ENCODE assay signal across 10 cellular contexts in the genomic region with DNA sequence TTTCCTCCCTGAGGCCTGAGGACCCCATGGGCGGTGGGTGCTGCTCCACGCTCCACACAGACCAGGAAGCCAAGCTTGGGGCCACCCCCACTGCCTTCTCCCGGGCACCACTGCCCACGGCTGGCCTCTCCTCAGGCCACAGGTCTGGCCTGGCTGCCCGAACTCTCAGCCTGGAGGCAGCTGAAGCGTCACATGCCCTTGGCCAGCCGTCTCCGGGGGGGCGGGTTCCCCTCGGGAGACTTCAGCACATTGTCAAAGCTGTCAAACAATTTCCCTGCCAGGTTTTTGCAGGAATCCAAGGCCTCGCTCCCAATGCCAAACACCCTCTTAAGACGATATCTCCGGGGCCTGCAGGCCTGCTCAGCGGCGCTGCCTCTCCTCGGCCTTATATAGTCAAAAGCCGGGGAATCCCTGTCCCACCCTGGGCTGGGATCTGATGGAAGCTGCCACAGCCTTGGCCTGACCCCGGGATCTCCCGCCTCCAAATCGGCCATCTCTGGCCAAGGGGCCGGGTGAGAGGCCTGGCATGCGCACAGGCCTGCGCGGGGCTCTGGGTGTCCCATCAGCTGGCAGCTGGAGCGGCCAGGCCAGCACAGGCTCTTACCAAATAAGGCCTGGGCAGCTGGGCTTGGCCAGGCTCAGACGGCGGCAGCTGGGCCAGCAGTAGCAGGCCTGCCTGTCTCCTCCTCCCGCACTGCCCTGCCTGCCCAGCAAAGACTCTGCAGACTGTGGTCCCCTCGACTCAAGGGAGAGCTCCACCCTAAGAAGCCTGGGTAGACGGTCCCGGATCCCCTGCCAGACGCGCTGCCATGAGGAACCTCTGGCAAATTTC. TPM values are rescaled to one million over a fixed set of nuclear protein-coding genes. Genes with fewer than 3 reads are reported as not detected.
DNase-seq lines count a peak whose midpoint lies in the region; ATAC-seq and TF ChIP-seq lines count a peak whose summit lies in the region.
"Had no signal": no experiment of that assay in that cellular context is flagged by ENCODE, and none has a peak within 500 bp of the region (broad histone marks: within the 10 kb centered on the region; RNA-seq: fewer than 3 reads in every experiment).

No MANE protein-coding gene starts in this region.

- peaks cover 7% of the 10 kb centered on the region for H3K4me1 ChIP-seq in prostate gland (replicated peaks)

- H3K4me3 Mint-ChIP-seq in activated T-cell treated with anti-CD3 and anti-CD28 coated beads, Interleukin-2, amount 50 U/mL, for 72 hours = no peak overlapping the region
- H3K4me3 Mint-ChIP-seq: stimulated activated naive CD8-positive, alpha-beta T cell treated with anti-CD3 and anti-CD28 coated beads, Interleukin-15, Interleukin-2, amounts not matched to agents 100 ng/mL and 50 ng/mL, for 24 hours had no signal

- no peaks in the 10 kb centered on the region for H3K36me3 ChIP-seq in prostate gland

- H3K27ac Mint-ChIP-seq in activated T-cell treated with anti-CD3 and anti-CD28 coated beads, Interleukin-2, amount 50 U/mL, for 72 hours = no peak overlapping the region
- H3K27ac Mint-ChIP-seq: stimulated activated naive CD8-positive, alpha-beta T cell treated with anti-CD3 and anti-CD28 coated beads, Interleukin-15, Interleukin-2, amounts not matched to agents 100 ng/mL and 50 ng/mL, for 24 hours had no signal

- intact Hi-C loops in left ventricle myocardium superior (cut with micrococcal nuclease) = no loop called here
- intact Hi-C loops in prostate gland (cut with DNase I) = loop anchor here (2.0 to 5.0 kb wide), 2 partner anchors 36 to 46 kb away; no protein-coding TSS in a partner anchor

- no peak overlapping the region for H3K4me3 ChIP-seq in prostate gland

- no peaks in the 10 kb centered on the region for H3K9me3 Mint-ChIP-seq in activated T-cell treated with anti-CD3 and anti-CD28 coated beads, Interleukin-2, amount 50 U/mL, for 72 hours
- H3K9me3 Mint-ChIP-seq: stimulated activated naive CD8-positive, alpha-beta T cell treated with anti-CD3 and anti-CD28 coated beads, Interleukin-15, Interleukin-2, amounts not matched to agents 100 ng/mL and 50 ng/mL, for 24 hours had no signal

- DNase-seq in DMS 273 treated with DMSO at 0.1 percent for 48 hours (lab: John Stamatoyannopoulos, UW) (peak; percentile 90), left ventricle myocardium superior (peak; percentile 95), prostate gland (ENCODE audit: low spot score) (peak; percentile 86), SKM-1 treated with dmso at 0.1 percent for 144 hours (lab: John Stamatoyannopoulos, UW; ENCODE audit: unreplicated experiment) (no peak)
- DNase-seq in activated T-cell treated with anti-CD3 and anti-CD28 coated beads, Interleukin-2, amount 50 U/mL, for 72 hours = no peak
- DNase-seq in activated T-cell treated with anti-CD3 and anti-CD28 coated beads, Interleukin-2, amount 50 U/mL, for 48 hours = no peak

- no peak for TF ChIP-seq CTCF in VCaP (conservative IDR thresholded peaks at IDR 0.05)
- TF ChIP-seq CTCF in prostate gland (IDR thresholded peaks at IDR 0.05) = no peak

- no peaks in the 10 kb centered on the region for H3K9me3 ChIP-seq in prostate gland

- no peaks in the 10 kb centered on the region for H3K27me3 ChIP-seq in prostate gland (replicated peaks; ENCODE audit: insufficient read depth)

- H3K36me3 Mint-ChIP-seq in activated T-cell treated with anti-CD3 and anti-CD28 coated beads, Interleukin-2, amount 50 U/mL, for 72 hours (ENCODE audit: insufficient read depth in 2 of 2) = no peaks in the 10 kb centered on the region

- H3K27me3 Mint-ChIP-seq in activated T-cell treated with anti-CD3 and anti-CD28 coated beads, Interleukin-2, amount 50 U/mL, for 72 hours (ENCODE audit: low read depth) = no peaks in the 10 kb centered on the region
- H3K27me3 Mint-ChIP-seq: stimulated activated naive CD8-positive, alpha-beta T cell treated with anti-CD3 and anti-CD28 coated beads, Interleukin-15, Interleukin-2, amounts not matched to agents 100 ng/mL and 50 ng/mL, for 24 hours had no signal

- H3K27ac ChIP-seq in VCaP (peak overlapping the region; percentile 74), prostate gland (peak overlapping the region; percentile 85 to 92)
- H3K27ac ChIP-seq: HL-60 had no signal

- 28% methylated on average over 33 of the region's 33 CpGs for WGBS in prostate gland

- peak; percentile 88 for ATAC-seq in left ventricle myocardium superior
- ATAC-seq in activated T-cell treated with anti-CD3 and anti-CD28 coated beads, Interleukin-2, amount 50 U/mL, for 72 hours (replicated peaks in 1 of 2) = no peak
- no peak for ATAC-seq in GM21529 (IDR thresholded peaks at IDR 0.05; ENCODE audit: unreplicated experiment)

- TF ChIP-seq POLR2A in prostate gland (IDR thresholded peaks at IDR 0.05) = no peak

- H3K4me1 Mint-ChIP-seq in activated T-cell treated with anti-CD3 and anti-CD28 coated beads, Interleukin-2, amount 50 U/mL, for 72 hours (ENCODE audit: low read depth) = peaks cover 5% of the 10 kb centered on the region

RNA-seq across cellular contexts. Expression of a gene that starts 49.7 kb away (rescaled TPM):
- total RNA-seq in left ventricle myocardium superior (89.3 TPM), prostate gland (100 to 1,000 TPM in 1 of 2 donors, 10 to 100 TPM in 1; 29.9 to 104 TPM)
- 10 to 100 TPM; 61.4 to 79.8 TPM for total RNA-seq in activated T-cell treated with anti-CD3 and anti-CD28 coated beads, Interleukin-2, amount 50 U/mL, for 72 hours

Comparison
In these comparisons a context has a peak if more than half of its experiments do, and no peak if none do; other contexts are left out.
1. DNase-seq: peak in DMS 273 treated with DMSO at 0.1 percent for 48 hours (single experiment), left ventricle myocardium superior (single experiment) and prostate gland (single experiment); none in activated T-cell treated with anti-CD3 and anti-CD28 coated beads, Interleukin-2, amount 50 U/mL, for 72 hours (0 of 2), SKM-1 treated with dmso at 0.1 percent for 144 hours (single experiment) and activated T-cell treated with anti-CD3 and anti-CD28 coated beads, Interleukin-2, amount 50 U/mL, for 48 hours (0 of 2).